1 cellular context compared by ENCODE assay signal in genomic region chr1:47677241-47677940, GRCh38.
TF ChIP-seq lines count a peak whose summit lies in the region.

No MANE protein-coding gene starts in this region.

TF ChIP-seq in GM23338, 12 proteins besides CTCF, POLR2A, EP300 and RAD21 (continued from another document):
- TF ChIP-seq ZNF462 (CRISPR knock-in tag; IDR thresholded peaks at IDR 0.05) (no peak), STAT1 (IDR thresholded peaks at IDR 0.05; ENCODE audit: unreplicated experiment) (no peak), ZNF331 (CRISPR knock-in tag; IDR thresholded peaks at IDR 0.05; ENCODE audit: low read depth) (no peak), CREB1 (CRISPR knock-in tag; IDR thresholded peaks at IDR 0.05; ENCODE audit: low read depth) (no peak), ETS1 (IDR thresholded peaks at IDR 0.05) (no peak)
